In genomic region chr2:42566837-42567251, GRCh38 we compare ENCODE assay signal across 9 cellular contexts. TPM values are rescaled to one million over a fixed set of nuclear protein-coding genes. Genes with fewer than 3 reads are reported as not detected.
DNase-seq lines count a peak whose midpoint lies in the region; ATAC-seq and TF ChIP-seq lines count a peak whose summit lies in the region.
"Had no signal": no experiment of that assay in that cellular context is flagged by ENCODE, and none has a peak within 500 bp of the region (broad histone marks: within the 10 kb centered on the region; RNA-seq: fewer than 3 reads in every experiment).

No MANE protein-coding gene starts in this region.

- no peaks in the 10 kb centered on the region for H3K9me2 ChIP-seq in MM.1S (replicated peaks; ENCODE audit: insufficient read depth, low read length)

- H3K27ac ChIP-seq in MM.1S (ENCODE audit: low read length), result no peak overlapping the region
- peak overlapping the region in 1 of 4 donors; percentile 81 for H3K27ac ChIP-seq in upper lobe of left lung

- no peaks in the 10 kb centered on the region for H3K27me3 ChIP-seq in GM06990 (replicated peaks; ENCODE audit: control insufficient read depth, insufficient read depth, low read length)
- no peaks in the 10 kb centered on the region for H3K27me3 ChIP-seq in MM.1S (replicated peaks; ENCODE audit: insufficient read depth, low read length)
- no peaks in the 10 kb centered on the region for H3K27me3 ChIP-seq in upper lobe of left lung

- TF ChIP-seq EP300 in upper lobe of left lung (IDR thresholded peaks at IDR 0.05), result no peak

- no peak overlapping the region; the same call in 1 of the 2 replicates for H2AFZ ChIP-seq in MM.1S (ENCODE audit: low read length)

- H3K4me2 ChIP-seq in MM.1S (ENCODE audit: low read depth, low read length), result peak overlapping the region; percentile 18; the same call in 1 of the 2 replicates

- H3K9me3 ChIP-seq in MM.1S (replicated peaks; ENCODE audit: insufficient read depth, low read length), result no peaks in the 10 kb centered on the region
- no peaks in the 10 kb centered on the region for H3K9me3 ChIP-seq in upper lobe of left lung

- 80 to 81% methylated on average over 1 of the region's 1 CpG for WGBS in upper lobe of left lung, 2 donors

- peak; percentile 29 for DNase-seq in GM06990 (ENCODE audit: extremely low read depth, insufficient read length)
- peak; percentile 11 for DNase-seq in MM.1S
- DNase-seq in medulla oblongata (ENCODE audit: extremely low spot score), result peak; percentile 4
- no peak for DNase-seq in GM03348 (ENCODE audit: low spot score)
- DNase-seq in upper lobe of left lung, result no peak
- no peak for DNase-seq in stimulated activated CD4-positive, alpha-beta T cell treated with anti-CD3 and anti-CD28 coated beads, Interleukin-4, amount 100 ng/mL, for 4 hours
- DNase-seq: NCI-H187 treated with DMSO at 0.1 percent for 48 hours had no signal

- no peaks in the 10 kb centered on the region for H3K79me2 ChIP-seq in MM.1S (ENCODE audit: low read length)

- H3K4me3 ChIP-seq in GM06990 (replicated peaks; ENCODE audit: low read depth, low read length) (no peak overlapping the region), MM.1S (ENCODE audit: low read length) (no peak overlapping the region), upper lobe of left lung (no peak overlapping the region)

- TF ChIP-seq POLR2A in upper lobe of left lung (IDR thresholded peaks at IDR 0.05), result no peak

- no peak for TF ChIP-seq CTCF in GM06990 (IDR thresholded peaks at IDR 0.05; ENCODE audit: insufficient read depth, low read length, poor library complexity, severe bottlenecking)
- no peak for TF ChIP-seq CTCF in MM.1S (IDR thresholded peaks at IDR 0.05; ENCODE audit: low read length)
- no peak for TF ChIP-seq CTCF in upper lobe of left lung (IDR thresholded peaks at IDR 0.05)

- ATAC-seq in GM21576 (IDR thresholded peaks at IDR 0.05; ENCODE audit: unreplicated experiment) (peak; percentile 48), SK-N-SH treated with all-trans-retinoic acid at 6 μM for 48 hours (no peak), upper lobe of left lung (ENCODE audit: low FRiP score in 2 of 2) (no peak)

- peaks cover 8% of the 10 kb centered on the region; the same call in 1 of the 2 replicates for H3F3A ChIP-seq in MM.1S (ENCODE audit: insufficient read depth, low read length)

- peaks cover 11% of the 10 kb centered on the region for H3K4me1 ChIP-seq in MM.1S (ENCODE audit: low read length)
- H3K4me1 ChIP-seq in upper lobe of left lung, result peaks cover 6 to 22% (median 9%) of the 10 kb centered on the region in 4 donors

- H3K36me3 ChIP-seq in GM06990 (ENCODE audit: control insufficient read depth, insufficient read depth, low read length) (no peaks in the 10 kb centered on the region), MM.1S (replicated peaks; ENCODE audit: insufficient read depth, low read length) (no peaks in the 10 kb centered on the region), upper lobe of left lung (no peaks in the 10 kb centered on the region)

- H3K9ac ChIP-seq in MM.1S (ENCODE audit: low read length), result no peak overlapping the region

- no peaks in the 10 kb centered on the region for H4K20me1 ChIP-seq in MM.1S (ENCODE audit: insufficient read depth, low read length)

TF ChIP-seq in SK-N-SH treated with all-trans-retinoic acid at 6 μM for 48 hours, 23 proteins besides CTCF, POLR2A, EP300 and RAD21:
- TF ChIP-seq ZNF70 (CRISPR knock-in tag; IDR thresholded peaks at IDR 0.05), result no peak
- no peak for TF ChIP-seq CSDC2 (CRISPR knock-in tag; IDR thresholded peaks at IDR 0.05)
- TF ChIP-seq ZNF8 (CRISPR knock-in tag; IDR thresholded peaks at IDR 0.05), result no peak
- no peak for TF ChIP-seq TOX (CRISPR knock-in tag; IDR thresholded peaks at IDR 0.05; ENCODE audit: borderline replicate concordance)
- no peak for TF ChIP-seq ARNTL (CRISPR knock-in tag; IDR thresholded peaks at IDR 0.05; ENCODE audit: borderline replicate concordance, low read depth)
- TF ChIP-seq RARB (CRISPR knock-in tag; IDR thresholded peaks at IDR 0.05), result no peak
- no peak for TF ChIP-seq ZFP30 (CRISPR knock-in tag; IDR thresholded peaks at IDR 0.05)
- TF ChIP-seq PPARA (CRISPR knock-in tag; IDR thresholded peaks at IDR 0.05; ENCODE audit: borderline replicate concordance), result no peak
- no peak for TF ChIP-seq POU6F1 (CRISPR knock-in tag; IDR thresholded peaks at IDR 0.05; ENCODE audit: borderline replicate concordance, low read depth)
- TF ChIP-seq ZC3H10 (CRISPR knock-in tag; IDR thresholded peaks at IDR 0.05), result no peak
- TF ChIP-seq, protein P1, sequence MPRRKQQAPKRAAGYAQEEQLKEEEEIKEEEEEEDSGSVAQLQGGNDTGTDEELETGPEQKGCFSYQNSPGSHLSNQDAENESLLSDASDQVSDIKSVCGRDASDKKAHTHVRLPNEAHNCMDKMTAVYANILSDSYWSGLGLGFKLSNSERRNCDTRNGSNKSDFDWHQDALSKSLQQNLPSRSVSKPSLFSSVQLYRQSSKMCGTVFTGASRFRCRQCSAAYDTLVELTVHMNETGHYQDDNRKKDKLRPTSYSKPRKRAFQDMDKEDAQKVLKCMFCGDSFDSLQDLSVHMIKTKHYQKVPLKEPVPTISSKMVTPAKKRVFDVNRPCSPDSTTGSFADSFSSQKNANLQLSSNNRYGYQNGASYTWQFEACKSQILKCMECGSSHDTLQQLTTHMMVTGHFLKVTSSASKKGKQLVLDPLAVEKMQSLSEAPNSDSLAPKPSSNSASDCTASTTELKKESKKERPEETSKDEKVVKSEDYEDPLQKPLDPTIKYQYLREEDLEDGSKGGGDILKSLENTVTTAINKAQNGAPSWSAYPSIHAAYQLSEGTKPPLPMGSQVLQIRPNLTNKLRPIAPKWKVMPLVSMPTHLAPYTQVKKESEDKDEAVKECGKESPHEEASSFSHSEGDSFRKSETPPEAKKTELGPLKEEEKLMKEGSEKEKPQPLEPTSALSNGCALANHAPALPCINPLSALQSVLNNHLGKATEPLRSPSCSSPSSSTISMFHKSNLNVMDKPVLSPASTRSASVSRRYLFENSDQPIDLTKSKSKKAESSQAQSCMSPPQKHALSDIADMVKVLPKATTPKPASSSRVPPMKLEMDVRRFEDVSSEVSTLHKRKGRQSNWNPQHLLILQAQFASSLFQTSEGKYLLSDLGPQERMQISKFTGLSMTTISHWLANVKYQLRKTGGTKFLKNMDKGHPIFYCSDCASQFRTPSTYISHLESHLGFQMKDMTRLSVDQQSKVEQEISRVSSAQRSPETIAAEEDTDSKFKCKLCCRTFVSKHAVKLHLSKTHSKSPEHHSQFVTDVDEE (CRISPR knock-in tag; IDR thresholded peaks at IDR 0.05), result no peak
- TF ChIP-seq ZNF565 (CRISPR knock-in tag; conservative IDR thresholded peaks at IDR 0.05; ENCODE audit: low read depth), result no peak
- TF ChIP-seq PATZ1 (CRISPR knock-in tag; IDR thresholded peaks at IDR 0.05; ENCODE audit: borderline replicate concordance), result no peak
- TF ChIP-seq CREB5 (CRISPR knock-in tag; IDR thresholded peaks at IDR 0.05; ENCODE audit: low read depth), result no peak

RNA-seq across cellular contexts. Expression of gene MTA3, which starts 1.6 kb away (rescaled TPM):
- total RNA-seq in upper lobe of left lung, result 10 to 100 TPM; 18.2 to 59.7 (median 27.0) TPM

Comparison
In these comparisons a context has a peak if more than half of its experiments do, and no peak if none do; other contexts are left out.
1. DNase-seq: peak in GM06990 (single experiment), MM.1S (single experiment) and medulla oblongata (single experiment); none in GM03348 (single experiment), upper lobe of left lung (0 of 2) and stimulated activated CD4-positive, alpha-beta T cell treated with anti-CD3 and anti-CD28 coated beads, Interleukin-4, amount 100 ng/mL, for 4 hours (0 of 2).